In genomic region chr6:146543940-146544661, GRCh38 we compare ENCODE assay signal across 1 cellular context.
TF ChIP-seq lines count a peak whose summit lies in the region.

No MANE protein-coding gene starts in this region.

TF ChIP-seq in HepG2, 621 proteins besides CTCF, POLR2A, EP300 and RAD21 (continued from another document and continues in another):
- TF ChIP-seq BCLAF1 (IDR thresholded peaks at IDR 0.05), result no peak
- no peak; the same call in 1 of the 2 replicates for TF ChIP-seq ETS1 (CRISPR knock-in tag; IDR thresholded peaks at IDR 0.05)
- no peak for TF ChIP-seq THAP11 (CRISPR knock-in tag; IDR thresholded peaks at IDR 0.05)
- TF ChIP-seq RBM39 (IDR thresholded peaks at IDR 0.05; ENCODE audit: low read depth, low read length, poor library complexity, severe bottlenecking), result no peak
- TF ChIP-seq NFIC (IDR thresholded peaks at IDR 0.05; ENCODE audit: low read length), result no peak
- no peak for TF ChIP-seq ZFYVE20 (CRISPR knock-in tag; IDR thresholded peaks at IDR 0.05; ENCODE audit: borderline replicate concordance, low read depth)
- no peak for TF ChIP-seq SRSF4 (IDR thresholded peaks at IDR 0.05; ENCODE audit: low read depth, low read length, poor library complexity, severe bottlenecking)
- TF ChIP-seq ISL2 (CRISPR knock-in tag; IDR thresholded peaks at IDR 0.05), result peak; percentile 26; the same call in 1 of the 2 replicates
- no peak for TF ChIP-seq ZBTB7A (CRISPR knock-in tag; IDR thresholded peaks at IDR 0.05)
- TF ChIP-seq ZMAT5 (CRISPR knock-in tag; IDR thresholded peaks at IDR 0.05; ENCODE audit: borderline replicate concordance, low read depth), result no peak
- TF ChIP-seq ZNF326 (CRISPR knock-in tag; IDR thresholded peaks at IDR 0.05; ENCODE audit: borderline replicate concordance), result no peak
- no peak for TF ChIP-seq ZBTB25 (CRISPR knock-in tag; IDR thresholded peaks at IDR 0.05)
- TF ChIP-seq ATF5 (CRISPR knock-in tag; IDR thresholded peaks at IDR 0.05; ENCODE audit: low read depth), result no peak
- TF ChIP-seq ZEB1 (IDR thresholded peaks at IDR 0.05; ENCODE audit: insufficient replicate concordance, low read depth), result no peak
- TF ChIP-seq ZNF468 (CRISPR knock-in tag; IDR thresholded peaks at IDR 0.05), result no peak
- TF ChIP-seq ZNF570 (CRISPR knock-in tag; IDR thresholded peaks at IDR 0.05; ENCODE audit: borderline replicate concordance), result no peak; the same call in 1 of the 2 replicates
- 0 out of 2 replicates have a peak, but pooled peaks have one; percentile 12 for TF ChIP-seq HINFP (CRISPR knock-in tag; IDR thresholded peaks at IDR 0.05; ENCODE audit: low read depth)
- TF ChIP-seq RELA (CRISPR knock-in tag; IDR thresholded peaks at IDR 0.05), result no peak
- peak; percentile 78 for TF ChIP-seq ZFX (CRISPR knock-in tag; IDR thresholded peaks at IDR 0.05; ENCODE audit: low read depth)
- no peak for TF ChIP-seq EZH2 (conservative IDR thresholded peaks at IDR 0.05; ENCODE audit: low read depth, low read length)
- TF ChIP-seq ARID4A (CRISPR knock-in tag; IDR thresholded peaks at IDR 0.05; ENCODE audit: borderline replicate concordance), result peak; percentile 55; the same call in 1 of the 2 replicates
- TF ChIP-seq ZNF496 (CRISPR knock-in tag; IDR thresholded peaks at IDR 0.05; ENCODE audit: insufficient replicate concordance), result no peak
- no peak for TF ChIP-seq ZNF670 (CRISPR knock-in tag; IDR thresholded peaks at IDR 0.05; ENCODE audit: borderline replicate concordance)
- TF ChIP-seq U2AF2 (IDR thresholded peaks at IDR 0.05; ENCODE audit: low read depth, low read length), result no peak
- TF ChIP-seq SP140L (CRISPR knock-in tag; IDR thresholded peaks at IDR 0.05; ENCODE audit: borderline replicate concordance), result no peak
- TF ChIP-seq ZNF138 (CRISPR knock-in tag; IDR thresholded peaks at IDR 0.05; ENCODE audit: low read depth), result no peak
- TF ChIP-seq ZNF530 (CRISPR knock-in tag; IDR thresholded peaks at IDR 0.05; ENCODE audit: low read depth), result no peak
- TF ChIP-seq RNF219 (CRISPR knock-in tag; IDR thresholded peaks at IDR 0.05), result no peak
- TF ChIP-seq TOE1 (CRISPR knock-in tag; IDR thresholded peaks at IDR 0.05), result no peak
- no peak for TF ChIP-seq ZNF510 (CRISPR knock-in tag; IDR thresholded peaks at IDR 0.05; ENCODE audit: low read depth)
- 0 out of 2 replicates have a peak, but pooled peaks have one; percentile 28 for TF ChIP-seq THAP7 (CRISPR knock-in tag; IDR thresholded peaks at IDR 0.05)
- peak; percentile 10 for TF ChIP-seq PATZ1 (CRISPR knock-in tag; IDR thresholded peaks at IDR 0.05)
- TF ChIP-seq NFE2L1 (CRISPR knock-in tag; IDR thresholded peaks at IDR 0.05; ENCODE audit: borderline replicate concordance), result no peak
- no peak for TF ChIP-seq PRDM15 (CRISPR knock-in tag; IDR thresholded peaks at IDR 0.05)
